1 cellular context compared by ENCODE assay signal in genomic region chr4:968621-969394, GRCh38.
TF ChIP-seq lines count a peak whose summit lies in the region.

No MANE protein-coding gene starts in this region.

TF ChIP-seq in GM23338, 12 proteins besides CTCF, POLR2A, EP300 and RAD21:
- TF ChIP-seq POLR2AphosphoS5 (IDR thresholded peaks at IDR 0.05; ENCODE audit: low read depth): no peak
TF ChIP-seq in GM23338: peak in this region for 0.
